1 cellular context compared by ENCODE assay signal in genomic region chr16:17446661-17447060, GRCh38.
TF ChIP-seq lines count a peak whose summit lies in the region.

No MANE protein-coding gene starts in this region.

TF ChIP-seq in liver, 16 proteins besides CTCF, POLR2A, EP300 and RAD21 (continued from another document):
- TF ChIP-seq ZBTB33 (IDR thresholded peaks at IDR 0.05) (no peak), REST (IDR thresholded peaks at IDR 0.05) (no peak)
